Comparison of ENCODE assay signal across 14 cellular contexts in the genomic region with DNA sequence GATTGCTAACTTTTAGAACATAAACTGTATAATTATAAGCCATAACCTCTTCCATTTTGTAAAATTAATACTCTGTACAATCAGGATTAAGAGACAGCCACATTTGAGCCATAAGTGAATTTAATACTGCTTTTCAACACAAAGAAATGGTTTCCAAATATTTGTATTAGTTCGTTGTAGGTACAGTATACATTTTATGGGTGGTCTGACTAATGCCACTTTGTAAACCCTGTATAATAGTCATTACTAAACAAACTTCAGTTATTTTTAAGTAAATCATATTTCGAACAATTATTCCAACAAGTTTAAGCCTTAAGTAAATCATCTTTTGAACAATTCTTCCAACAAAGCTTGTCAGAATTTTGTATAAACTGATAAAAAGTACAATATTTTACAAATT. TPM values are rescaled to one million over a fixed set of nuclear protein-coding genes. Genes with fewer than 3 reads are reported as not detected.
DNase-seq lines count a peak whose midpoint lies in the region; ATAC-seq, FAIRE-seq and TF ChIP-seq lines count a peak whose summit lies in the region.
"Had no signal": no experiment of that assay in that cellular context is flagged by ENCODE, and none has a peak within 500 bp of the region (broad histone marks: within the 10 kb centered on the region; RNA-seq: fewer than 3 reads in every experiment).

No MANE protein-coding gene starts in this region.

- H3K36me3 ChIP-seq in kidney (ENCODE audit: control insufficient read depth in 1 of 2, insufficient read depth in 2 of 2, low read length in 2 of 2): no peaks in the 10 kb centered on the region
- no peaks in the 10 kb centered on the region for H3K36me3 ChIP-seq in Peyer's patch
- H3K36me3 ChIP-seq: BLaER1 had no signal

- H3K4me3 ChIP-seq in kidney (ENCODE audit: low read length in 2 of 2): no peak overlapping the region
- H3K4me3 ChIP-seq in Peyer's patch: no peak overlapping the region
- H3K4me3 ChIP-seq: BLaER1 had no signal

- no peak overlapping the region for H3K9ac ChIP-seq in kidney (ENCODE audit: low read length in 2 of 2)
- H3K9ac ChIP-seq: BLaER1 had no signal

- FAIRE-seq in GM19239 (lab: Jason Lieb, UNC) (peak; percentile 61), RCC 7860 (lab: Jason Lieb, UNC) (peak; percentile 44), kidney (lab: Jason Lieb, UNC) (peak; percentile 89)
- FAIRE-seq: H1, HepG2 had no signal

- TF ChIP-seq CTCF in kidney (IDR thresholded peaks at IDR 0.05; ENCODE audit: borderline replicate concordance, extremely low read depth, insufficient read depth) (no peak), Peyer's patch (IDR thresholded peaks at IDR 0.05) (no peak)

- DNase-seq in GM19239 (ENCODE audit: insufficient read length, low spot score) (no peak), RCC 7860 (ENCODE audit: low spot score) (no peak), kidney (no peak), DMS114 treated with DMSO at 0.1 percent for 48 hours (lab: John Stamatoyannopoulos, UW; ENCODE audit: unreplicated experiment) (no peak), Peyer's patch (no peak)
- DNase-seq: ACHN; CD4-positive, alpha-beta memory T cell; DMS79 treated with DMSO at 0.1 percent for 48 hours; GF-D8; H9 had no signal

- H3K4me1 ChIP-seq in kidney (ENCODE audit: control insufficient read depth in 1 of 2, insufficient read depth in 1 of 2, low read depth in 1 of 2, low read length in 2 of 2) (no peaks in the 10 kb centered on the region), Peyer's patch (no peaks in the 10 kb centered on the region)
- H3K4me1 ChIP-seq: BLaER1 had no signal

- H3K9me3 ChIP-seq in kidney (ENCODE audit: control insufficient read depth in 1 of 2, low read length in 2 of 2): no peaks in the 10 kb centered on the region
- H3K9me3 ChIP-seq in Peyer's patch: no peaks in the 10 kb centered on the region
- H3K9me3 ChIP-seq: BLaER1 had no signal

- ATAC-seq in activated CD4-positive, CD25-positive, alpha-beta regulatory T cell treated with anti-CD3 and anti-CD28 coated beads, Interleukin-2, amount 50 U/mL, for 24 hours: no peak
- ATAC-seq: HepG2 had no signal

- intact Hi-C loops in kidney (cut with DNase I): no loop called here

- TF ChIP-seq POLR2A in Peyer's patch (IDR thresholded peaks at IDR 0.05): no peak

- no peaks in the 10 kb centered on the region for H3K27me3 ChIP-seq in Peyer's patch
- H3K27me3 ChIP-seq: BLaER1 had no signal

- H3K27ac ChIP-seq in kidney (ENCODE audit: low read depth in 2 of 2, low read length in 2 of 2) (no peak overlapping the region), Peyer's patch (no peak overlapping the region)
- H3K27ac ChIP-seq: BLaER1 had no signal

RNA-seq across cellular contexts. Expression of a gene that starts 11.0 kb away (rescaled TPM):
- total RNA-seq in kidney (36.4 TPM), Peyer's patch (10 to 100 TPM; 18.6 to 43.7 (median 21.2) TPM)
- 15.1 TPM for polyA plus RNA-seq in kidney (ENCODE audit: insufficient read depth, low read depth, low replicate concordance)
